18 cellular contexts compared by ENCODE assay signal in the genomic region with DNA sequence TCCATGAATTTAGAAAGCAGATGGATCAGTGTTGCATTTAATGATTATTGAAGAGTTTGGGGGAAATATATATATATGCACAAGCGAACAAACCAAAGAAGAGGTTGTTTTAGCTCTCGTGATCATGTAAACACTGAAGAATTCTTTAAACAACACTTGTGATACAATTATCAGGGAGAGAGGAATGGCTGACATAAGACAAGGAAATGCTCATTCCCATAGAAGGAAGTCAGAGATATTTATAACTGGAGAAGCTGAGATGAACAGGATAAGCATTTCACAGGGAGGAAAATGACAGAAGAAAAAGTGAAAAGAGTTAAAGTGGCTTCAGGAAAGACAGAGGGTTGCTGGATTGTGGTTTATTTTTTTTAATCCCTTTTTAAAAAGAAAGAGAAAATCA. TPM values are rescaled to one million over a fixed set of nuclear protein-coding genes. Genes with fewer than 3 reads are reported as not detected.
A peak's percentile ranks its signal among the peaks of the same experiment; 100 is the strongest.
DNase-seq lines count a peak whose midpoint lies in the region; ATAC-seq and TF ChIP-seq lines count a peak whose summit lies in the region.
"Had no signal": no experiment of that assay in that cellular context is flagged by ENCODE, and none has a peak within 500 bp of the region (broad histone marks: within the 10 kb centered on the region; RNA-seq: fewer than 3 reads in every experiment).

No MANE protein-coding gene starts in this region.

- H3K4me1 Mint-ChIP-seq in CD4-positive, alpha-beta T cell (ENCODE audit: low read depth): peaks cover 83% of the 10 kb centered on the region
- peaks cover 37% of the 10 kb centered on the region for H3K4me1 Mint-ChIP-seq in central memory CD8-positive, alpha-beta T cell

- H4K20me1 ChIP-seq in GM23248 (ENCODE audit: insufficient read depth): no peaks in the 10 kb centered on the region
- H4K20me1 ChIP-seq in osteoblast (ENCODE audit: insufficient read depth, low read length): no peaks in the 10 kb centered on the region

- no peak overlapping the region for H3K4me3 ChIP-seq in GM23248
- H3K4me3 ChIP-seq in osteoblast (ENCODE audit: insufficient read depth, low read length): no peak overlapping the region
- H3K4me3 ChIP-seq: HAP-1 had no signal

- WGBS in GM23248 (ENCODE audit: low coverage in 1 of 2, low lambda C conversion rate in 2 of 2, missing lambda C conversion rate in 2 of 2), 2 experiments: 98% methylated on average over 2 of the region's 2 CpGs

- H3K9me3 ChIP-seq in CD4-positive, alpha-beta T cell (ENCODE audit: control insufficient read depth, low read length): no peaks in the 10 kb centered on the region
- H3K9me3 ChIP-seq in GM23248 (ENCODE audit: low read depth): no peaks in the 10 kb centered on the region
- H3K9me3 ChIP-seq in osteoblast (ENCODE audit: low read depth, low read length): no peaks in the 10 kb centered on the region
- H3K9me3 ChIP-seq: BE2C, HAP-1 had no signal

- no peaks in the 10 kb centered on the region for H3K9me3 Mint-ChIP-seq in CD4-positive, alpha-beta T cell
- H3K9me3 Mint-ChIP-seq in central memory CD8-positive, alpha-beta T cell: no peaks in the 10 kb centered on the region
- H3K9me3 Mint-ChIP-seq: CD4-positive, alpha-beta memory T cell had no signal

- CTCF ChIA-PET in CD4-positive, alpha-beta T cell (lab: Charles Lee): interaction anchor here (7.5 kb wide), 1 partner anchor 51 kb away, joined by 127 read pairs; no protein-coding TSS in a partner anchor

- intact Hi-C loops in CD4-positive, alpha-beta T cell (cut with DNase I, micrococcal nuclease): loop anchor here (2.0 to 10.0 kb wide), 3 partner anchors 16 to 272 kb away; no protein-coding TSS in a partner anchor

- in situ Hi-C loops in GM23248 (cut with MboI): no loop called here

- peaks cover 6% of the 10 kb centered on the region for H3F3A ChIP-seq in GM23248 (ENCODE audit: insufficient read depth)

- H3K27ac Mint-ChIP-seq in CD4-positive, alpha-beta T cell: peak overlapping the region; percentile 64
- peak overlapping the region; percentile 2 for H3K27ac Mint-ChIP-seq in central memory CD8-positive, alpha-beta T cell (ENCODE audit: low read depth)

- no peak for DNase-seq in CD4-positive, alpha-beta T cell
- DNase-seq in GM23248 (no peak), osteoblast (ENCODE audit: insufficient read length, low spot score, missing footprints) (no peak), NCI-H146 treated with DMSO at 0.1 percent for 48 hours (lab: John Stamatoyannopoulos, UW; ENCODE audit: unreplicated experiment) (no peak), COLO668 (lab: John Stamatoyannopoulos, UW; ENCODE audit: unreplicated experiment) (no peak)
- DNase-seq in central memory CD8-positive, alpha-beta T cell (ENCODE audit: low spot score in 2 of 2): no peak
- DNase-seq: BE2C; CD4-positive, alpha-beta memory T cell; NCI-H1048; NCI-H146; NCI-H2081 treated with DMSO at 0.1 percent for 48 hours; NCI-H510A; NCI-H82 had no signal

- ATAC-seq in CD4-positive, alpha-beta T cell (ENCODE audit: poor library complexity): no peak
- ATAC-seq in central memory CD8-positive, alpha-beta T cell (replicated peaks; ENCODE audit: extremely low read depth, poor library complexity, severe bottlenecking): no peak
- ATAC-seq in HG02938 (IDR thresholded peaks at IDR 0.05; ENCODE audit: unreplicated experiment): no peak
- ATAC-seq: HepG2, Panc1 had no signal

- no peaks in the 10 kb centered on the region for H3K36me3 ChIP-seq in GM23248 (ENCODE audit: low read depth)
- no peaks in the 10 kb centered on the region for H3K36me3 ChIP-seq in osteoblast (ENCODE audit: insufficient read depth, low read length)
- H3K36me3 ChIP-seq: BE2C, HAP-1 had no signal

- H3K4me1 ChIP-seq in GM23248 (ENCODE audit: insufficient read depth) (peaks cover 26% of the 10 kb centered on the region), osteoblast (ENCODE audit: insufficient read depth, low read length) (peaks cover 11% of the 10 kb centered on the region)
- H3K4me1 ChIP-seq: HAP-1 had no signal

- no peak for TF ChIP-seq CTCF in CD4-positive, alpha-beta T cell (IDR thresholded peaks at IDR 0.05)
- no peak for TF ChIP-seq CTCF in osteoblast (IDR thresholded peaks at IDR 0.05; ENCODE audit: extremely low read depth, low read depth, low read length)

- peaks cover 14% of the 10 kb centered on the region; the same call in 1 of the 2 replicates for H3K79me2 ChIP-seq in GM23248 (ENCODE audit: insufficient read depth)
- H3K79me2 ChIP-seq in osteoblast (ENCODE audit: insufficient read depth, low read length): no peaks in the 10 kb centered on the region

- H3K27me3 ChIP-seq in CD4-positive, alpha-beta T cell (ENCODE audit: control insufficient read depth, insufficient read depth, low read length): no peaks in the 10 kb centered on the region
- no peaks in the 10 kb centered on the region for H3K27me3 ChIP-seq in GM23248 (replicated peaks; ENCODE audit: insufficient read depth)
- no peaks in the 10 kb centered on the region for H3K27me3 ChIP-seq in osteoblast (ENCODE audit: insufficient read depth, low read length)
- H3K27me3 ChIP-seq: BE2C had no signal

- no peak overlapping the region for H3K4me3 Mint-ChIP-seq in CD4-positive, alpha-beta T cell
- H3K4me3 Mint-ChIP-seq in central memory CD8-positive, alpha-beta T cell: no peak overlapping the region
- H3K4me3 Mint-ChIP-seq: CD4-positive, alpha-beta memory T cell had no signal

- H3K27me3 Mint-ChIP-seq in CD4-positive, alpha-beta T cell: no peaks in the 10 kb centered on the region
- H3K27me3 Mint-ChIP-seq in central memory CD8-positive, alpha-beta T cell: no peaks in the 10 kb centered on the region
- H3K27me3 Mint-ChIP-seq: CD4-positive, alpha-beta memory T cell had no signal

- no peak overlapping the region for H3K27ac ChIP-seq in CD4-positive, alpha-beta T cell (ENCODE audit: low read depth, low read length)
- no peak overlapping the region for H3K27ac ChIP-seq in GM23248
- no peak overlapping the region for H3K27ac ChIP-seq in osteoblast (ENCODE audit: low read depth, low read length)
- H3K27ac ChIP-seq: KMS-11 had no signal

- no peaks in the 10 kb centered on the region for H3K9me2 ChIP-seq in GM23248 (ENCODE audit: insufficient read depth)

- H3K4me2 ChIP-seq in GM23248 (ENCODE audit: unreplicated experiment) (no peak overlapping the region), osteoblast (ENCODE audit: insufficient read depth, low read length) (no peak overlapping the region)
- H3K4me2 ChIP-seq: KMS-11 had no signal

- POLR2A ChIA-PET in CD4-positive, alpha-beta T cell (lab: Charles Lee): interaction anchor here (1.1 kb wide), 1 partner anchor 51 kb away, joined by 4 read pairs; no protein-coding TSS in a partner anchor

- no peaks in the 10 kb centered on the region for H3K36me3 Mint-ChIP-seq in CD4-positive, alpha-beta T cell (ENCODE audit: low read depth)
- H3K36me3 Mint-ChIP-seq in central memory CD8-positive, alpha-beta T cell (ENCODE audit: insufficient read depth): peaks cover 2% of the 10 kb centered on the region
- H3K36me3 Mint-ChIP-seq: CD4-positive, alpha-beta memory T cell had no signal

- 0 out of 2 replicates have a peak overlapping the region, but pooled peaks have one; percentile 50 for H2AFZ ChIP-seq in GM23248
- H2AFZ ChIP-seq in osteoblast (ENCODE audit: low read length): peak overlapping the region; percentile 45

- H3K9ac ChIP-seq in GM23248: no peak overlapping the region
- H3K9ac ChIP-seq: KMS-11 had no signal

RNA-seq across cellular contexts. Expression of a gene that starts 10.6 kb away (rescaled TPM):
- total RNA-seq in CD4-positive, alpha-beta T cell: 1 to 10 TPM; 1.3 TPM
- total RNA-seq in GM23248 (2014; rRNA removed; shearing (Covaris generic)): 1,362 and 1,653 TPM in 2 replicates
- polyA plus RNA-seq in GM23248 (2016; fragmentation: Nextera tagmentation; extraction: Ambion mirVana): 344 and 350 TPM in 2 replicates
- total RNA-seq in osteoblast: 4,017 and 4,247 TPM in 2 replicates
- total RNA-seq: HepG2 had no signal

Comparison
In these comparisons a context has a peak if more than half of its experiments do, and no peak if none do; other contexts are left out.
1. RNA of a gene that starts 10.6 kb away (total RNA-seq): 4,017 to 4,247 TPM in osteoblast and 1,362 to 1,653 TPM in GM23248; 1.3 TPM in CD4-positive, alpha-beta T cell; every median in the first group is over 100 times any median in the second.